ENCODE assay signal across 16 cellular contexts in genomic region chr14:69632752-69633151, GRCh38. TPM values are rescaled to one million over a fixed set of nuclear protein-coding genes. Genes with fewer than 3 reads are reported as not detected.
DNase-seq lines count a peak whose midpoint lies in the region; ATAC-seq, FAIRE-seq and TF ChIP-seq lines count a peak whose summit lies in the region.
"Had no signal": no experiment of that assay in that cellular context is flagged by ENCODE, and none has a peak within 500 bp of the region (broad histone marks: within the 10 kb centered on the region; RNA-seq: fewer than 3 reads in every experiment).

No MANE protein-coding gene starts in this region.

- H3K36me3 Mint-ChIP-seq in activated naive CD8-positive, alpha-beta T cell: peaks cover 4% of the 10 kb centered on the region
- H3K36me3 Mint-ChIP-seq in activated naive CD8-positive, alpha-beta T cell treated with anti-CD3 and anti-CD28 coated beads, Interleukin-2, amount 50 U/mL, for 24 hours (ENCODE audit: low read depth): peaks cover 9% of the 10 kb centered on the region
- peaks cover 5% of the 10 kb centered on the region for H3K36me3 Mint-ChIP-seq in T-cell

- H3K4me1 Mint-ChIP-seq in activated naive CD8-positive, alpha-beta T cell (ENCODE audit: low read depth): peaks cover 91% of the 10 kb centered on the region
- peaks cover 100% of the 10 kb centered on the region for H3K4me1 Mint-ChIP-seq in activated naive CD8-positive, alpha-beta T cell treated with anti-CD3 and anti-CD28 coated beads, Interleukin-2, amount 50 U/mL, for 24 hours
- peaks cover 97 to 99% (median 98%) of the 10 kb centered on the region in 3 donors for H3K4me1 Mint-ChIP-seq in T-cell

- WGBS in thymus: 96% methylated on average over 5 of the region's 5 CpGs
- WGBS in aorta, 2 donors: 90 to 94% methylated on average over 5 of the region's 5 CpGs

- H3K27ac ChIP-seq in thymus (ENCODE audit: low read depth): peak overlapping the region; percentile 33
- no peak overlapping the region for H3K27ac ChIP-seq in aorta (ENCODE audit: low read depth in 1 of 2, low read length in 2 of 2)
- H3K27ac ChIP-seq: colonic mucosa, vagina had no signal

- H3K4me1 ChIP-seq in thymus (ENCODE audit: control insufficient read depth, insufficient read depth, low read length) (peaks cover 31% of the 10 kb centered on the region), aorta (ENCODE audit: control insufficient read depth in 1 of 2, insufficient read depth in 2 of 2, low read length in 2 of 2) (peaks cover 7 to 29% of the 10 kb centered on the region in 2 donors)

- H3K9me3 Mint-ChIP-seq in activated naive CD8-positive, alpha-beta T cell (ENCODE audit: low read depth): no peaks in the 10 kb centered on the region
- H3K9me3 Mint-ChIP-seq in activated naive CD8-positive, alpha-beta T cell treated with anti-CD3 and anti-CD28 coated beads, Interleukin-2, amount 50 U/mL, for 24 hours: no peaks in the 10 kb centered on the region
- H3K9me3 Mint-ChIP-seq in T-cell: no peaks in the 10 kb centered on the region

- H3K27me3 ChIP-seq in thymus (ENCODE audit: control insufficient read depth, insufficient read depth) (no peaks in the 10 kb centered on the region), aorta (ENCODE audit: control insufficient read depth in 1 of 2, insufficient read depth in 2 of 2, low read length in 1 of 2) (no peaks in the 10 kb centered on the region)
- H3K27me3 ChIP-seq: colonic mucosa, esophagus squamous epithelium, vagina had no signal

- no peak overlapping the region for H3K4me3 ChIP-seq in thymus (ENCODE audit: low read length)
- H3K4me3 ChIP-seq in aorta (ENCODE audit: low read length in 2 of 2): no peak overlapping the region
- H3K4me3 ChIP-seq: colonic mucosa, esophagus squamous epithelium, vagina had no signal

- no peaks in the 10 kb centered on the region for H3K27me3 Mint-ChIP-seq in activated naive CD8-positive, alpha-beta T cell
- H3K27me3 Mint-ChIP-seq in activated naive CD8-positive, alpha-beta T cell treated with anti-CD3 and anti-CD28 coated beads, Interleukin-2, amount 50 U/mL, for 24 hours: no peaks in the 10 kb centered on the region
- no peaks in the 10 kb centered on the region for H3K27me3 Mint-ChIP-seq in T-cell

- H3K9me3 ChIP-seq in thymus (ENCODE audit: control insufficient read depth) (no peaks in the 10 kb centered on the region), aorta (ENCODE audit: control insufficient read depth, low read length) (no peaks in the 10 kb centered on the region)
- H3K9me3 ChIP-seq: colonic mucosa, esophagus squamous epithelium, vagina had no signal

- DNase-seq in activated naive CD8-positive, alpha-beta T cell treated with anti-CD3 and anti-CD28 coated beads, Interleukin-2, amount 50 U/mL, for 24 hours: no peak
- no peak for DNase-seq in T-cell
- peak; percentile 19 for DNase-seq in left lobe of liver (ENCODE audit: low spot score)
- no peak for DNase-seq in AML-193 (lab: John Stamatoyannopoulos, UW)
- DNase-seq in aorta: no peak
- no peak for DNase-seq in GM12892 (ENCODE audit: insufficient read length)
- DNase-seq: activated gamma-delta T cell treated with Interleukin-2 at 50 U/mL for 16 hours, colonic mucosa, esophagus squamous epithelium, NCI-H446, posterior cingulate gyrus had no signal

- FAIRE-seq in GM12892 (lab: Jason Lieb, UNC): no peak
- FAIRE-seq: GM19239 had no signal

- no peaks in the 10 kb centered on the region for H3K36me3 ChIP-seq in thymus (ENCODE audit: control insufficient read depth, insufficient read depth)
- no peaks in the 10 kb centered on the region for H3K36me3 ChIP-seq in aorta (ENCODE audit: control insufficient read depth in 1 of 2, insufficient read depth in 2 of 2, low read length in 1 of 2)
- H3K36me3 ChIP-seq: colonic mucosa, esophagus squamous epithelium, vagina had no signal

- POLR2A ChIA-PET in T-cell (lab: Charles Lee): interaction anchor here in 1 of 2 donors (1.3 kb wide), 1 partner anchor 134 kb away, joined by 4 read pairs; the partner anchor contains the start of gene SRSF5

- TF ChIP-seq POLR2A in GM12892 (IDR thresholded peaks at IDR 0.05; ENCODE audit: low read depth, low read length): no peak

- CTCF ChIA-PET in T-cell (lab: Charles Lee): interaction anchor here (0.6 to 0.7 kb wide), 2 partner anchors 28 to 99 kb away, joined by 3 to 4 read pairs; no protein-coding TSS in a partner anchor

- peak overlapping the region; percentile 36 for H3K27ac Mint-ChIP-seq in activated naive CD8-positive, alpha-beta T cell
- no peak overlapping the region for H3K27ac Mint-ChIP-seq in activated naive CD8-positive, alpha-beta T cell treated with anti-CD3 and anti-CD28 coated beads, Interleukin-2, amount 50 U/mL, for 24 hours
- peak overlapping the region; percentile 70 to 84 for H3K27ac Mint-ChIP-seq in T-cell

- no peak for ATAC-seq in activated naive CD8-positive, alpha-beta T cell treated with anti-CD3 and anti-CD28 coated beads, Interleukin-2, amount 50 U/mL, for 24 hours
- ATAC-seq in T-cell (replicated peaks in 1 of 4) (no peak), left lobe of liver (no peak), aorta (ENCODE audit: low FRiP score) (no peak)
- ATAC-seq: Panc1 had no signal

- H3K4me3 Mint-ChIP-seq in activated naive CD8-positive, alpha-beta T cell: no peak overlapping the region
- H3K4me3 Mint-ChIP-seq in activated naive CD8-positive, alpha-beta T cell treated with anti-CD3 and anti-CD28 coated beads, Interleukin-2, amount 50 U/mL, for 24 hours: no peak overlapping the region
- no peak overlapping the region for H3K4me3 Mint-ChIP-seq in T-cell

- intact Hi-C loops in aorta (cut with DNase I): no loop called here

RNA-seq across cellular contexts. Expression of gene SUSD6, which starts 21.4 kb away (rescaled TPM):
- total RNA-seq in T-cell (10 to 100 TPM; 53.5 to 75.5 (median 60.4) TPM), left lobe of liver (14.8 TPM), aorta (10 to 100 TPM; 51.3 to 59.9 TPM)
- polyA plus RNA-seq in thymus (23.7 TPM), aorta (10 to 100 TPM in 1 of 2 donors, 1 to 10 TPM in 1; 7.4 to 16.1 TPM)
- 19.0 TPM for polyA plus RNA-seq in GM12892 (2012; ENCODE audit: missing spikeins)

RNA-seq across cellular contexts. Expression of gene CCDC177, which starts 58.1 kb away (rescaled TPM):
- total RNA-seq in T-cell (not detected), left lobe of liver (0.08 TPM), aorta (not detected)
- polyA plus RNA-seq in thymus (0.02 TPM), aorta (not detected)
- not detected for polyA plus RNA-seq in GM12892 (2012; ENCODE audit: missing spikeins)
- total RNA-seq: colonic mucosa, vagina had no signal
